4 cellular contexts compared by ENCODE assay signal in the genomic region with DNA sequence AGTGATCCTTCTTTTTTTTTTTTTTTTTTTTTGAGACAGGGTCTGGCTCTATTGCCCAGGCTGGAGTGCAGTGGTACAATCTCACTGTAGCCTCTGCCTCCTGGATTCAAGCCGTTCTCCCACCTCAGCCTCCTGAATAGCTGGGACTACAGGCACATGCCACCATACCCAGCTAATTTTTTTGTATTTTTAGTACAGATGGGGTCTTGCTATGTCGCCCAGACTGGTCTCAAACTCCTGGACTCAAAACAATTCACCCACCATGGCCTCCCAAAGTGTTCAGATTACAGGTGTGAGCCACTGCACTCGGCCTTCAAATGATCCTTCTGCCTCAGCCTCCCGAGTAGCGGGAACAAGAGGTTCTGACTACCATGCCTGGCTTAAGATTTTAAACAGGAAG. TPM values are rescaled to one million over a fixed set of nuclear protein-coding genes. Genes with fewer than 3 reads are reported as not detected.
DNase-seq lines count a peak whose midpoint lies in the region; ATAC-seq, FAIRE-seq and TF ChIP-seq lines count a peak whose summit lies in the region.
"Not testable (repeated sequence)": the region's sequence is repeated elsewhere in the genome, so short reads cannot be mapped to it uniquely, and the experiment has no call there.
"Had no signal": no experiment of that assay in that cellular context is flagged by ENCODE, and none has a peak within 500 bp of the region (broad histone marks: within the 10 kb centered on the region; RNA-seq: fewer than 3 reads in every experiment).

No MANE protein-coding gene starts in this region.

- not testable (repeated sequence) for H4K20me1 ChIP-seq in PC-9 (ENCODE audit: insufficient read depth); K562 (replicated peaks; ENCODE audit: control insufficient read depth, insufficient read depth, low read length)

- POLR2A ChIA-PET in HEK293 (lab: Yijun Ruan, JAX) (interaction anchor here (0.8 kb wide), 1 partner anchor 28 kb away, joined by 3 read pairs; no protein-coding TSS in a partner anchor), K562 (lab: Yijun Ruan, JAX) (interaction anchor here (1.2 to 2.4 kb wide), 4 partner anchors 10 to 114 kb away, joined by 3 to 10 read pairs (median 5); a partner anchor contains a TSS)
- POLR2A ChIA-PET in PC-9 (lab: Charles Lee; ENCODE audit: unreplicated experiment), result not testable (repeated sequence)

- not testable (repeated sequence) for TF ChIP-seq CTCF in HEK293 (tag by site-specific recombination; IDR thresholded peaks at IDR 0.05); PC-9 (conservative IDR thresholded peaks at IDR 0.05); K562 (IDR thresholded peaks at IDR 0.05 in 2 of 3, conservative IDR thresholded peaks at IDR 0.05 in 1 of 3; ENCODE audit: insufficient read depth in 2 of 3, low read depth in 1 of 3, low read length in 3 of 3)

- in situ Hi-C loops in K562 (cut with MboI), result not testable (repeated sequence)

- H2AFZ ChIP-seq in PC-9; K562 (ENCODE audit: low read depth, low read length): not testable (repeated sequence)

- peak overlapping the region; percentile 34; the same call in 1 of the 2 replicates for H3K4me2 ChIP-seq in PC-9
- H3K4me2 ChIP-seq in K562 (ENCODE audit: insufficient read depth, low read length), result not testable (repeated sequence)

- not testable (repeated sequence) for DNase-seq in PC-9; K562 (ENCODE audit: extremely low read depth in 1 of 4, low spot score in 3 of 4)

- H3K9me3 ChIP-seq in HEK293 (ENCODE audit: control insufficient read depth, insufficient read depth, low read depth, low read length); PC-9 (ENCODE audit: insufficient read depth, low read depth); K562 (replicated peaks; ENCODE audit: control insufficient read depth, insufficient read depth, low read depth, low read length): not testable (repeated sequence)

- not testable (repeated sequence) for H3K9me2 ChIP-seq in PC-9 (ENCODE audit: insufficient read depth)

- H3K4me3 ChIP-seq in HEK293 (ENCODE audit: low read depth, low read length); PC-9; K562: not testable (repeated sequence)

- ATAC-seq in K562, result not testable (repeated sequence)

- not testable (repeated sequence) for H3K4me1 ChIP-seq in HEK293 (ENCODE audit: control insufficient read depth, insufficient read depth, low read length)
- H3K4me1 ChIP-seq in PC-9 (replicated peaks; ENCODE audit: insufficient read depth), result peaks cover 35% of the 10 kb centered on the region
- peaks cover 6 to 15% of the 10 kb centered on the region in 2 experiments; a peak in 4 of 5 replicates for H3K4me1 ChIP-seq in K562 (replicated peaks in 1 of 2; ENCODE audit: control insufficient read depth in 2 of 2, insufficient read depth in 2 of 2, low read length in 2 of 2)

- H3K9me1 ChIP-seq in K562 (ENCODE audit: control insufficient read depth, insufficient read depth, low read length), result not testable (repeated sequence)

- not testable (repeated sequence) for H3K79me2 ChIP-seq in PC-9 (ENCODE audit: low read depth); K562 (ENCODE audit: control insufficient read depth, insufficient read depth, low read length)

- TF ChIP-seq POLR2A in K562 (conservative IDR thresholded peaks at IDR 0.05), result not testable (repeated sequence)

- not testable (repeated sequence) for H3K27me3 ChIP-seq in PC-9 (ENCODE audit: insufficient read depth, low read depth); K562 (ENCODE audit: control insufficient read depth in 2 of 2, insufficient read depth in 2 of 2, low read length in 2 of 2)

- H3K9ac ChIP-seq in K562 (ENCODE audit: insufficient read depth in 1 of 2, low read depth in 2 of 2, low read length in 2 of 2), result not testable (repeated sequence)

- BruUV-seq in PC-9 (replicated peaks; lab: Mats Ljungman, UMichigan); K562 (replicated peaks; lab: Mats Ljungman, UMichigan): not testable (repeated sequence)

- peaks cover 29% of the 10 kb centered on the region for H3F3A ChIP-seq in PC-9 (ENCODE audit: insufficient read depth, low read depth)

- H3K36me3 ChIP-seq in HEK293 (ENCODE audit: control insufficient read depth in 2 of 2, insufficient read depth in 1 of 2, low read length in 2 of 2); PC-9 (ENCODE audit: low read depth); K562 (ENCODE audit: control insufficient read depth, insufficient read depth, low read length): not testable (repeated sequence)

- TF ChIP-seq EP300 in K562 (IDR thresholded peaks at IDR 0.05; ENCODE audit: low read length), result not testable (repeated sequence)

- FAIRE-seq in K562 (lab: Jason Lieb, UNC), result not testable (repeated sequence)

- WGBS in K562 (ENCODE audit: insufficient coverage, low coverage, missing lambda C conversion rate), result 63% methylated on average over 5 of the region's 5 CpGs

- intact Hi-C loops in PC-9 (cut with micrococcal nuclease; ENCODE audit: unreplicated experiment); K562 (cut with micrococcal nuclease): not testable (repeated sequence)

- CTCF ChIA-PET in HEK293 (lab: Yijun Ruan, JAX); PC-9 (lab: Charles Lee); K562 (lab: Yijun Ruan, JAX; ENCODE audit: low intra/inter-chr PET ratio): not testable (repeated sequence)

- TF ChIP-seq RAD21 in K562 (CRISPR knock-in tag; conservative IDR thresholded peaks at IDR 0.05 in 1 of 2, IDR thresholded peaks at IDR 0.05 in 1 of 2), result not testable (repeated sequence)

- H3K27ac ChIP-seq in HEK293 (ENCODE audit: extremely low read depth, low read depth, low read length); K562 (ENCODE audit: extremely low read depth, low read depth, low read length): not testable (repeated sequence)
- peak overlapping the region; percentile 68 for H3K27ac ChIP-seq in PC-9

TF ChIP-seq in HEK293, 187 proteins besides CTCF, POLR2A, EP300 and RAD21:
- peak; percentile 91 for TF ChIP-seq ZNF121 (tag by site-specific recombination; IDR thresholded peaks at IDR 0.05)
TF ChIP-seq in HEK293: peak in this region for 1; not testable (repeated sequence) for 186.

TF ChIP-seq in K562, 482 proteins besides CTCF, POLR2A, EP300 and RAD21:
- peak; percentile 19; the same call in 1 of the 2 replicates for TF ChIP-seq ZNF121 (CRISPR knock-in tag; conservative IDR thresholded peaks at IDR 0.05)

RNA-seq across cellular contexts. Expression of a gene that starts 14.4 kb away (rescaled TPM):
- total RNA-seq in PC-9 (2021) (102 and 107 TPM in 2 replicates), K562 (2014; rRNA removed) (42.0 and 60.5 TPM in 2 replicates), K562 (2014; rRNA removed; fragmentation: Illumina TruSeq; extraction: Trizol) (46.6 and 47.7 TPM in 2 replicates), K562 (2015; rRNA removed; fragmentation: Illumina TruSeq; extraction: Trizol) (39.8 and 40.2 TPM in 2 replicates), K562 (2021) (93.7 and 108 TPM in 2 replicates)
- total RNA-seq in K562 (2011; cell fraction: chromatin; rRNA removed; ENCODE audit: low replicate concordance), result 89.2 and 157 TPM in 2 replicates
- 72.6 and 88.1 TPM in 2 replicates for total RNA-seq in K562 (2011; cell fraction: nucleolus; rRNA removed)
- total RNA-seq in K562 (2011; cell fraction: nucleoplasm; rRNA removed), result 93.3 and 110 TPM in 2 replicates
- polyA plus RNA-seq in K562 (2011; rRNA removed) (87.2 and 94.7 TPM in 2 replicates), K562 (2014; fragmentation: Illumina TruSeq; extraction: Trizol) (86.4 and 89.3 TPM in 2 replicates), K562 (2014; fragmentation: Nextera tagmentation; extraction: Ambion mirVana) (10 to 100 TPM; 20.4 to 24.1 TPM), K562 (2014; rRNA removed) (62.5 and 64.5 TPM in 2 replicates)
- polyA plus RNA-seq in K562 (2011; cell fraction: cytosol; rRNA removed), result 115 and 117 TPM in 2 replicates
- 128 and 133 TPM in 2 replicates for polyA plus RNA-seq in K562 (2011; cell fraction: nucleus; rRNA removed)
- 83.4 and 116 TPM in 2 replicates for polyA plus RNA-seq in K562 (2012)
- 102 and 145 TPM in 2 replicates for polyA minus RNA-seq in K562 (2011; rRNA and poly(A)+ RNA removed)
- 85.8 and 88.5 TPM in 2 replicates for polyA minus RNA-seq in K562 (2011; cell fraction: cytosol; rRNA and poly(A)+ RNA removed)
- 40.9 and 69.2 TPM in 2 replicates for polyA minus RNA-seq in K562 (2011; cell fraction: nucleus; rRNA and poly(A)+ RNA removed)

RNA-seq across cellular contexts. Expression of a gene that starts 42.3 kb away (rescaled TPM):
- 1.6 and 3.0 TPM in 2 replicates for total RNA-seq in PC-9 (2021)
- total RNA-seq in K562 (2011; cell fraction: chromatin; rRNA removed; ENCODE audit: low replicate concordance), result 1.2 and 1.3 TPM in 2 replicates
- total RNA-seq in K562 (2011; cell fraction: nucleolus; rRNA removed), result 0.39 and 0.83 TPM in 2 replicates
- total RNA-seq in K562 (2011; cell fraction: nucleoplasm; rRNA removed), result 1.1 and 1.5 TPM in 2 replicates
- 0.05 and 0.24 TPM in 2 replicates for total RNA-seq in K562 (2014; rRNA removed)
- total RNA-seq in K562 (2014; rRNA removed; fragmentation: Illumina TruSeq; extraction: Trizol), result 0.16 and 0.22 TPM in 2 replicates
- 0.25 and 0.34 TPM in 2 replicates for total RNA-seq in K562 (2015; rRNA removed; fragmentation: Illumina TruSeq; extraction: Trizol)
- 0.27 and 0.33 TPM in 2 replicates for total RNA-seq in K562 (2021)
- polyA plus RNA-seq in K562 (2011; rRNA removed), result 0.17 and 0.24 TPM in 2 replicates
- 0.10 and 0.18 TPM in 2 replicates for polyA plus RNA-seq in K562 (2011; cell fraction: cytosol; rRNA removed)
- polyA plus RNA-seq in K562 (2011; cell fraction: nucleus; rRNA removed), result 0.55 and 0.97 TPM in 2 replicates
- 0.73 and 2.2 TPM in 2 replicates for polyA plus RNA-seq in K562 (2012)
- 0.39 TPM in 2 replicates for polyA plus RNA-seq in K562 (2014; fragmentation: Illumina TruSeq; extraction: Trizol)
- polyA plus RNA-seq in K562 (2014; fragmentation: Nextera tagmentation; extraction: Ambion mirVana), result under 1 TPM; 0.24 to 0.36 TPM
- 1.5 TPM in 1 of 2 replicates, not detected in the other for polyA plus RNA-seq in K562 (2014; rRNA removed)
- 0.18 and 0.27 TPM in 2 replicates for polyA minus RNA-seq in K562 (2011; rRNA and poly(A)+ RNA removed)
- polyA minus RNA-seq in K562 (2011; cell fraction: cytosol; rRNA and poly(A)+ RNA removed), result not detected in 2 replicates
- 0.27 and 0.89 TPM in 2 replicates for polyA minus RNA-seq in K562 (2011; cell fraction: nucleus; rRNA and poly(A)+ RNA removed)
- total RNA-seq: Daoy had no signal
